Comparison of ENCODE assay signal across 17 cellular contexts in genomic region chr15:40870716-40871115, GRCh38. TPM values are rescaled to one million over a fixed set of nuclear protein-coding genes. Genes with fewer than 3 reads are reported as not detected.
DNase-seq lines count a peak whose midpoint lies in the region; ATAC-seq and FAIRE-seq lines count a peak whose summit lies in the region.
"Had no signal": no experiment of that assay in that cellular context is flagged by ENCODE, and none has a peak within 500 bp of the region (broad histone marks: within the 10 kb centered on the region; RNA-seq: fewer than 3 reads in every experiment).

No MANE protein-coding gene starts in this region.

- no peak for FAIRE-seq in GM19239 (lab: Jason Lieb, UNC)
- FAIRE-seq: H54, HepG2 had no signal

- no peaks in the 10 kb centered on the region for H3K36me3 Mint-ChIP-seq in activated T-helper 17 cell treated with anti-CD3 and anti-CD28 coated beads, Interleukin-2, amount 50 U/mL, for 72 hours (ENCODE audit: low read depth)
- H3K36me3 Mint-ChIP-seq in stimulated activated memory B cell treated with anti-CD40 and anti-IgM and Interleukin-4, amounts not matched to agents 10 μg/mL and 1 μg/mL and 100 μg/mL, for 72 hours: no peaks in the 10 kb centered on the region
- H3K36me3 Mint-ChIP-seq: CD8-positive, alpha-beta memory T cell; T-cell had no signal

- peaks cover 8% of the 10 kb centered on the region for H3K4me1 Mint-ChIP-seq in activated T-helper 17 cell treated with anti-CD3 and anti-CD28 coated beads, Interleukin-2, amount 50 U/mL, for 72 hours
- H3K4me1 Mint-ChIP-seq in stimulated activated memory B cell treated with anti-CD40 and anti-IgM and Interleukin-4, amounts not matched to agents 10 μg/mL and 1 μg/mL and 100 μg/mL, for 72 hours: peaks cover 38% of the 10 kb centered on the region

- no peaks in the 10 kb centered on the region for H3K9me3 Mint-ChIP-seq in activated T-helper 17 cell treated with anti-CD3 and anti-CD28 coated beads, Interleukin-2, amount 50 U/mL, for 72 hours
- no peaks in the 10 kb centered on the region for H3K9me3 Mint-ChIP-seq in stimulated activated memory B cell treated with anti-CD40 and anti-IgM and Interleukin-4, amounts not matched to agents 10 μg/mL and 1 μg/mL and 100 μg/mL, for 72 hours
- H3K9me3 Mint-ChIP-seq: CD8-positive, alpha-beta memory T cell; T-cell had no signal

- H3K27me3 Mint-ChIP-seq in activated T-helper 17 cell treated with anti-CD3 and anti-CD28 coated beads, Interleukin-2, amount 50 U/mL, for 72 hours: no peaks in the 10 kb centered on the region
- H3K27me3 Mint-ChIP-seq in stimulated activated memory B cell treated with anti-CD40 and anti-IgM and Interleukin-4, amounts not matched to agents 10 μg/mL and 1 μg/mL and 100 μg/mL, for 72 hours: no peaks in the 10 kb centered on the region

- H3K27ac Mint-ChIP-seq in activated T-helper 17 cell treated with anti-CD3 and anti-CD28 coated beads, Interleukin-2, amount 50 U/mL, for 72 hours: peak overlapping the region; percentile 23
- peak overlapping the region; percentile 49 for H3K27ac Mint-ChIP-seq in stimulated activated memory B cell treated with anti-CD40 and anti-IgM and Interleukin-4, amounts not matched to agents 10 μg/mL and 1 μg/mL and 100 μg/mL, for 72 hours
- H3K27ac Mint-ChIP-seq: B cell, T-cell had no signal

- DNase-seq in H4 (ENCODE audit: low spot score): peak; percentile 1
- no peak for DNase-seq in activated effector memory CD4-positive, alpha-beta T cell treated with anti-CD3 and anti-CD28 coated beads, Interleukin-2, amount 50 U/mL, for 16 hours
- no peak for DNase-seq in NCI-H1092 (lab: John Stamatoyannopoulos, UW)
- no peak for DNase-seq in NCI-H774 (lab: John Stamatoyannopoulos, UW)
- no peak for DNase-seq in GM19239 (ENCODE audit: insufficient read length, low spot score)
- DNase-seq: CD8-positive, alpha-beta memory T cell; MM.1S; NCI-H187 treated with DMSO at 0.1 percent for 48 hours; NCI-H524 treated with DMSO at 0.1 percent for 48 hours; T-cell had no signal

- H3K4me3 Mint-ChIP-seq in activated T-helper 17 cell treated with anti-CD3 and anti-CD28 coated beads, Interleukin-2, amount 50 U/mL, for 72 hours: no peak overlapping the region
- no peak overlapping the region for H3K4me3 Mint-ChIP-seq in stimulated activated memory B cell treated with anti-CD40 and anti-IgM and Interleukin-4, amounts not matched to agents 10 μg/mL and 1 μg/mL and 100 μg/mL, for 72 hours
- H3K4me3 Mint-ChIP-seq: B cell; CD8-positive, alpha-beta memory T cell; T-cell had no signal

- ATAC-seq in activated T-helper 17 cell treated with anti-CD3 and anti-CD28 coated beads, Interleukin-2, amount 50 U/mL, for 72 hours (replicated peaks): no peak
- peak; percentile 45 for ATAC-seq in esophagus mucosa
- ATAC-seq in stimulated activated memory B cell treated with anti-CD40 and anti-IgM and Interleukin-4, amounts not matched to agents 10 μg/mL and 1 μg/mL and 100 μg/mL, for 72 hours: no peak
- ATAC-seq: HepG2, Right ventricle myocardium inferior, T-cell had no signal

RNA-seq across cellular contexts. Expression of gene RHOV, which starts 3.3 kb away (rescaled TPM):
- total RNA-seq in H4 (2014; rRNA removed; shearing (Covaris generic)): 0.41 TPM in 1 of 2 replicates, not detected in the other
- under 1 TPM; 0.24 to 0.45 TPM for total RNA-seq in activated T-helper 17 cell treated with anti-CD3 and anti-CD28 coated beads, Interleukin-2, amount 50 U/mL, for 72 hours
- 118 TPM for total RNA-seq in esophagus mucosa
- total RNA-seq: Right ventricle myocardium inferior, T-cell had no signal

RNA-seq across cellular contexts. Expression of gene VPS18, which starts 23.5 kb away (rescaled TPM):
- 13.3 and 18.5 TPM in 2 replicates for total RNA-seq in H4 (2014; rRNA removed; shearing (Covaris generic))
- 10 to 100 TPM in 1 of 2 donors, 1 to 10 TPM in 1; 5.6 to 12.0 TPM for total RNA-seq in activated T-helper 17 cell treated with anti-CD3 and anti-CD28 coated beads, Interleukin-2, amount 50 U/mL, for 72 hours
- total RNA-seq in esophagus mucosa: 10.9 TPM

RNA-seq across cellular contexts. Expression of gene SPINT1, which starts 26.9 kb away (rescaled TPM):
- 0.02 TPM in 1 of 2 replicates, not detected in the other for total RNA-seq in H4 (2014; rRNA removed; shearing (Covaris generic))
- 10 to 100 TPM in 1 of 2 donors, 1 to 10 TPM in 1; 8.4 to 11.7 TPM for total RNA-seq in activated T-helper 17 cell treated with anti-CD3 and anti-CD28 coated beads, Interleukin-2, amount 50 U/mL, for 72 hours
- 127 TPM for total RNA-seq in esophagus mucosa

RNA-seq across cellular contexts. Expression of gene PPP1R14D, which starts 42.2 kb away (rescaled TPM):
- total RNA-seq in H4 (2014; rRNA removed; shearing (Covaris generic)): not detected in 2 replicates
- total RNA-seq in activated T-helper 17 cell treated with anti-CD3 and anti-CD28 coated beads, Interleukin-2, amount 50 U/mL, for 72 hours: not detected
- total RNA-seq in esophagus mucosa: not detected
- total RNA-seq: B cell; CD8-positive, alpha-beta memory T cell; Right ventricle myocardium inferior; T-cell had no signal

RNA-seq across cellular contexts. Expression of gene DLL4, which starts 58.4 kb away (rescaled TPM):
- 0.10 TPM in 1 of 2 replicates, not detected in the other for total RNA-seq in H4 (2014; rRNA removed; shearing (Covaris generic))
- not detected for total RNA-seq in activated T-helper 17 cell treated with anti-CD3 and anti-CD28 coated beads, Interleukin-2, amount 50 U/mL, for 72 hours
- 1.1 TPM for total RNA-seq in esophagus mucosa
- total RNA-seq: CD8-positive, alpha-beta memory T cell had no signal

Comparison
In these comparisons a context has a peak if more than half of its experiments do, and no peak if none do; other contexts are left out.
1. RNA of gene RHOV, which starts 3.3 kb away (total RNA-seq): 118 TPM in esophagus mucosa (single experiment); 0.24 to 0.45 TPM in activated T-helper 17 cell treated with anti-CD3 and anti-CD28 coated beads, Interleukin-2, amount 50 U/mL, for 72 hours and 0.41 TPM in H4; every median in the first group is over 10 times any median in the second.
2. RNA of gene SPINT1, which starts 26.9 kb away (total RNA-seq): 127 TPM in esophagus mucosa (single experiment); 8.4 to 11.7 TPM in activated T-helper 17 cell treated with anti-CD3 and anti-CD28 coated beads, Interleukin-2, amount 50 U/mL, for 72 hours and 0.02 TPM in H4; every median in the first group is over 10 times any median in the second.